In genomic region chr7:73718905-73719805, GRCh38 we compare ENCODE assay signal across 8 cellular contexts. TPM values are rescaled to one million over a fixed set of nuclear protein-coding genes. Genes with fewer than 3 reads are reported as not detected.
DNase-seq lines count a peak whose midpoint lies in the region; ATAC-seq and TF ChIP-seq lines count a peak whose summit lies in the region.

Gene STX1A (minus strand): TSS chr7:73719669. CDS start chr7:73719631, 38 bp downstream.

- no peaks in the 10 kb centered on the region for H3K9me3 ChIP-seq in Peyer's patch
- H3K9me3 ChIP-seq in neuron (ENCODE audit: low read length) = no peaks in the 10 kb centered on the region
- H3K9me3 ChIP-seq in thoracic aorta = no peaks in the 10 kb centered on the region

- H3K4me1 ChIP-seq in Peyer's patch (peaks cover 0 to 43% (median 13%) of the 10 kb centered on the region in 4 donors), neuron (ENCODE audit: insufficient read depth, low read length) (peaks cover 13% of the 10 kb centered on the region), thoracic aorta (ENCODE audit: control insufficient read depth in 1 of 2, low read depth in 2 of 2) (peaks cover 21 to 67% of the 10 kb centered on the region in 2 donors)

- H2AFZ ChIP-seq in neuron (ENCODE audit: low read depth, low read length) = peak within 1 kb of the TSS; percentile 97

- TF ChIP-seq POLR2A in Peyer's patch (IDR thresholded peaks at IDR 0.05) = no peak

- no peaks in the 10 kb centered on the region for H3K27me3 ChIP-seq in Peyer's patch
- peaks cover 3% of the 10 kb centered on the region for H3K27me3 ChIP-seq in neuron (ENCODE audit: insufficient read depth, low read length)
- H3K27me3 ChIP-seq in thoracic aorta (replicated peaks; ENCODE audit: insufficient read depth) = no peaks in the 10 kb centered on the region

- TF ChIP-seq CTCF in AG10803 (conservative IDR thresholded peaks at IDR 0.05; ENCODE audit: low read length) = no peak
- no peak for TF ChIP-seq CTCF in Peyer's patch (IDR thresholded peaks at IDR 0.05)
- no peak for TF ChIP-seq CTCF in thoracic aorta (IDR thresholded peaks at IDR 0.05)

- H3K27ac ChIP-seq in Peyer's patch (peak within 1 kb of the TSS in 2 of 4 donors; percentile 30 to 61), thoracic aorta (peak within 1 kb of the TSS; percentile 23 to 44)

- DNase-seq in AG10803 (ENCODE audit: low read depth) = peak; percentile 60
- DNase-seq in Peyer's patch = peak; percentile 56 to 85 (median 83)
- peak; percentile 91 for DNase-seq in activated effector memory CD4-positive, alpha-beta T cell treated with anti-CD3 and anti-CD28 coated beads, Interleukin-2, amount 50 U/mL, for 16 hours
- peak; percentile 31 for DNase-seq in fibroblast of the conjunctiva (ENCODE audit: low read depth)
- no peak for DNase-seq in thoracic aorta (ENCODE audit: low spot score)

- peak; percentile 74 for ATAC-seq in GM19023 (IDR thresholded peaks at IDR 0.05; ENCODE audit: unreplicated experiment)
- ATAC-seq in HG03442 (IDR thresholded peaks at IDR 0.05; ENCODE audit: unreplicated experiment) = peak; percentile 49
- ATAC-seq in thoracic aorta (ENCODE audit: insufficient number of reproducible peaks, low FRiP score, low read depth) = peak; percentile 42

- no peaks in the 10 kb centered on the region for H3K36me3 ChIP-seq in Peyer's patch
- no peaks in the 10 kb centered on the region for H3K36me3 ChIP-seq in neuron (ENCODE audit: insufficient read depth, low read length)
- no peaks in the 10 kb centered on the region for H3K36me3 ChIP-seq in thoracic aorta

- H3K4me3 ChIP-seq in AG10803 (ENCODE audit: low read length) (peak within 1 kb of the TSS; percentile 74), Peyer's patch (peak within 1 kb of the TSS; percentile 64 to 92 (median 74)), neuron (ENCODE audit: low read length) (peak within 1 kb of the TSS; percentile 67), thoracic aorta (peak within 1 kb of the TSS; percentile 93)

RNA-seq across cellular contexts. Expression of gene STX1A, which starts in this region (rescaled TPM):
- total RNA-seq in Peyer's patch (10 to 100 TPM in 3 of 4 donors, 1 to 10 TPM in 1; 5.6 to 27.3 (median 23.3) TPM), thoracic aorta (10 to 100 TPM; 10.3 to 16.8 TPM)
